ENCODE assay signal across 1 cellular context in the genomic region with DNA sequence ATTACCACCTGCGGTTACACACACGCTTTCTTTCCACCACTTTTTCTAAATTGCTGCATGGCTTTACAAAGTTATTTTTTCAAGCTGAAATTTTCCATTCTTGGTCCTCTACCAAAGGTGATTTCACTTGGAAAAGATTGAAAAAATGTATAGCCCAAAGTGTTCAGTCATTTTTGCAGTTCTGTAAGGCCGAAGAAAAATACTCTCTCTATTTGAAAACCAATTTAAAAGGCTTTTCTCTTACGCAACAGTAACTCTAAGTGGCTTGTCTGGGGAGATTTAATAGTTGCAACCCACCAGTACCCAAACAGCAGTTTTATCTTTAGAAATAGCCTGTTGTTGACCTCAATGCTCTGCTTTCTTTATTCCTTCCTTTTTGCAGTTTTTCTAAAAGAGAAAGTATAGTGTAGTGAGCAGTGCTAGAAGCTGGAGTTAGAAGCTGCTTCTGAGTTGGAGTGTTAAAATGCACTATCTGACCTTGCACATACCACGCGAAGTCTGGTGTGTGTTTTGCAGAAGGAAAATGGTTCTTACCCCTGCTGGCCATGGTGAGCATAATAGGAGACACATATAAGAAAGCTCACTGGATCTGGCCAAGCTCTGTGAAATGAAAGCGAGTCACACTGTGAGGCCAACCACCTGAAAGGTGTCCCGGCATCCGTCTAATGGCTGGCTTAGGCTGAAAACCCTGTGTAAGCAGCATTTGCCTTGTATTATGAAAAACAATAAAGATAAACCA.
TF ChIP-seq lines count a peak whose summit lies in the region.

No MANE protein-coding gene starts in this region.

TF ChIP-seq in H1, 55 proteins besides CTCF, POLR2A, EP300 and RAD21:
- TF ChIP-seq CEBPB (IDR thresholded peaks at IDR 0.05; ENCODE audit: low read depth, low read length) (peak; percentile 69; the same call in 1 of the 2 replicates), ASH2L (IDR thresholded peaks at IDR 0.05; ENCODE audit: low read length) (no peak), CHD1 (IDR thresholded peaks at IDR 0.05; ENCODE audit: low read depth, low read length) (no peak)
